Comparison of ENCODE assay signal across 1 cellular context in the genomic region with DNA sequence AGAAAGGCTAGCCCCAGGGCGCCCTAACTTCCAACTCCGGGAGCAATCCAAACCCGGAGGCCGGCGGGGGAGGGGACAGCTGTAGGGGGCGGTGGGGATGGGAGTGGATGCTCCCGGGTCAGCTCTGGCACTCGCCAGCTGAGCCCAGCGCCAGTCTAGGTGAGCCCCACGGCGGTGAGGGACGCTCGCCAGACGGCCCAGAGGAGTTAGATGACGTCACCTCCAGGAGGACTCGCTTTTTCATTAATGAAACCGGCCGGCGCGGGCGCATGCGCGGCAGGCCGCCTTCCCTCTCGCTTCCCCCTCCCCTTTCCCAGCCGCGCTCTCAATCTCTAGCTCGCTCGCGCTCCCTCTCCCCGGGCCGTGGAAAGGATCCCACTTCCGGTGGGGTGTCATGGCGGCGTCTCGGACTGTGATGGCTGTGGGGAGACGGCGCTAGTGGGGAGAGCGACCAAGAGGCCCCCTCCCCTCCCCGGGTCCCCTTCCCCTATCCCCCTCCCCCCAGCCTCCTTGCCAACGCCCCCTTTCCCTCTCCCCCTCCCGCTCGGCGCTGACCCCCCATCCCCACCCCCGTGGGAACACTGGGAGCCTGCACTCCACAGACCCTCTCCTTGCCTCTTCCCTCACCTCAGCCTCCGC.
TF ChIP-seq lines count a peak whose summit lies in the region.

A gene with protein sequence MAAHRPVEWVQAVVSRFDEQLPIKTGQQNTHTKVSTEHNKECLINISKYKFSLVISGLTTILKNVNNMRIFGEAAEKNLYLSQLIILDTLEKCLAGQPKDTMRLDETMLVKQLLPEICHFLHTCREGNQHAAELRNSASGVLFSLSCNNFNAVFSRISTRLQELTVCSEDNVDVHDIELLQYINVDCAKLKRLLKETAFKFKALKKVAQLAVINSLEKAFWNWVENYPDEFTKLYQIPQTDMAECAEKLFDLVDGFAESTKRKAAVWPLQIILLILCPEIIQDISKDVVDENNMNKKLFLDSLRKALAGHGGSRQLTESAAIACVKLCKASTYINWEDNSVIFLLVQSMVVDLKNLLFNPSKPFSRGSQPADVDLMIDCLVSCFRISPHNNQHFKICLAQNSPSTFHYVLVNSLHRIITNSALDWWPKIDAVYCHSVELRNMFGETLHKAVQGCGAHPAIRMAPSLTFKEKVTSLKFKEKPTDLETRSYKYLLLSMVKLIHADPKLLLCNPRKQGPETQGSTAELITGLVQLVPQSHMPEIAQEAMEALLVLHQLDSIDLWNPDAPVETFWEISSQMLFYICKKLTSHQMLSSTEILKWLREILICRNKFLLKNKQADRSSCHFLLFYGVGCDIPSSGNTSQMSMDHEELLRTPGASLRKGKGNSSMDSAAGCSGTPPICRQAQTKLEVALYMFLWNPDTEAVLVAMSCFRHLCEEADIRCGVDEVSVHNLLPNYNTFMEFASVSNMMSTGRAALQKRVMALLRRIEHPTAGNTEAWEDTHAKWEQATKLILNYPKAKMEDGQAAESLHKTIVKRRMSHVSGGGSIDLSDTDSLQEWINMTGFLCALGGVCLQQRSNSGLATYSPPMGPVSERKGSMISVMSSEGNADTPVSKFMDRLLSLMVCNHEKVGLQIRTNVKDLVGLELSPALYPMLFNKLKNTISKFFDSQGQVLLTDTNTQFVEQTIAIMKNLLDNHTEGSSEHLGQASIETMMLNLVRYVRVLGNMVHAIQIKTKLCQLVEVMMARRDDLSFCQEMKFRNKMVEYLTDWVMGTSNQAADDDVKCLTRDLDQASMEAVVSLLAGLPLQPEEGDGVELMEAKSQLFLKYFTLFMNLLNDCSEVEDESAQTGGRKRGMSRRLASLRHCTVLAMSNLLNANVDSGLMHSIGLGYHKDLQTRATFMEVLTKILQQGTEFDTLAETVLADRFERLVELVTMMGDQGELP (N-terminal part only) (plus strand): TSS at position 378 of the 639 bp plus-strand sequence. CDS start 333 bp downstream, outside the sequence.

TF ChIP-seq in HepG2, 621 proteins besides CTCF, POLR2A, EP300 and RAD21 (continued from another document and continues in another):
- TF ChIP-seq, protein P1, sequence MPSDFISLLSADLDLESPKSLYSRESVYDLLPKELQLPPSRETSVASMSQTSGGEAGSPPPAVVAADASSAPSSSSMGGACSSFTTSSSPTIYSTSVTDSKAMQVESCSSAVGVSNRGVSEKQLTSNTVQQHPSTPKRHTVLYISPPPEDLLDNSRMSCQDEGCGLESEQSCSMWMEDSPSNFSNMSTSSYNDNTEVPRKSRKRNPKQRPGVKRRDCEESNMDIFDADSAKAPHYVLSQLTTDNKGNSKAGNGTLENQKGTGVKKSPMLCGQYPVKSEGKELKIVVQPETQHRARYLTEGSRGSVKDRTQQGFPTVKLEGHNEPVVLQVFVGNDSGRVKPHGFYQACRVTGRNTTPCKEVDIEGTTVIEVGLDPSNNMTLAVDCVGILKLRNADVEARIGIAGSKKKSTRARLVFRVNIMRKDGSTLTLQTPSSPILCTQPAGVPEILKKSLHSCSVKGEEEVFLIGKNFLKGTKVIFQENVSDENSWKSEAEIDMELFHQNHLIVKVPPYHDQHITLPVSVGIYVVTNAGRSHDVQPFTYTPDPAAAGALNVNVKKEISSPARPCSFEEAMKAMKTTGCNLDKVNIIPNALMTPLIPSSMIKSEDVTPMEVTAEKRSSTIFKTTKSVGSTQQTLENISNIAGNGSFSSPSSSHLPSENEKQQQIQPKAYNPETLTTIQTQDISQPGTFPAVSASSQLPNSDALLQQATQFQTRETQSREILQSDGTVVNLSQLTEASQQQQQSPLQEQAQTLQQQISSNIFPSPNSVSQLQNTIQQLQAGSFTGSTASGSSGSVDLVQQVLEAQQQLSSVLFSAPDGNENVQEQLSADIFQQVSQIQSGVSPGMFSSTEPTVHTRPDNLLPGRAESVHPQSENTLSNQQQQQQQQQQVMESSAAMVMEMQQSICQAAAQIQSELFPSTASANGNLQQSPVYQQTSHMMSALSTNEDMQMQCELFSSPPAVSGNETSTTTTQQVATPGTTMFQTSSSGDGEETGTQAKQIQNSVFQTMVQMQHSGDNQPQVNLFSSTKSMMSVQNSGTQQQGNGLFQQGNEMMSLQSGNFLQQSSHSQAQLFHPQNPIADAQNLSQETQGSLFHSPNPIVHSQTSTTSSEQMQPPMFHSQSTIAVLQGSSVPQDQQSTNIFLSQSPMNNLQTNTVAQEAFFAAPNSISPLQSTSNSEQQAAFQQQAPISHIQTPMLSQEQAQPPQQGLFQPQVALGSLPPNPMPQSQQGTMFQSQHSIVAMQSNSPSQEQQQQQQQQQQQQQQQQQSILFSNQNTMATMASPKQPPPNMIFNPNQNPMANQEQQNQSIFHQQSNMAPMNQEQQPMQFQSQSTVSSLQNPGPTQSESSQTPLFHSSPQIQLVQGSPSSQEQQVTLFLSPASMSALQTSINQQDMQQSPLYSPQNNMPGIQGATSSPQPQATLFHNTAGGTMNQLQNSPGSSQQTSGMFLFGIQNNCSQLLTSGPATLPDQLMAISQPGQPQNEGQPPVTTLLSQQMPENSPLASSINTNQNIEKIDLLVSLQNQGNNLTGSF (CRISPR knock-in tag; IDR thresholded peaks at IDR 0.05), result no peak
- TF ChIP-seq JARID2 (CRISPR knock-in tag; IDR thresholded peaks at IDR 0.05; ENCODE audit: insufficient replicate concordance) (no peak), HOXA3 (CRISPR knock-in tag; IDR thresholded peaks at IDR 0.05) (peak; percentile 70), ZNF879 (CRISPR knock-in tag; IDR thresholded peaks at IDR 0.05) (no peak), POLR2AphosphoS5 (IDR thresholded peaks at IDR 0.05; ENCODE audit: low read depth, low read length) (peak; percentile 75), ZSCAN22 (CRISPR knock-in tag; IDR thresholded peaks at IDR 0.05) (no peak), ATRX (CRISPR knock-in tag; IDR thresholded peaks at IDR 0.05; ENCODE audit: borderline replicate concordance) (no peak), ZNF138 (CRISPR knock-in tag; IDR thresholded peaks at IDR 0.05; ENCODE audit: low read depth) (no peak), ZNF552 (CRISPR knock-in tag; IDR thresholded peaks at IDR 0.05; ENCODE audit: borderline replicate concordance) (no peak), POLR2AphosphoS2 (IDR thresholded peaks at IDR 0.05; ENCODE audit: low read depth, low read length) (no peak; the same call in 1 of the 2 replicates), JUND (CRISPR knock-in tag; IDR thresholded peaks at IDR 0.05) (peak; percentile 82), MAF1 (CRISPR knock-in tag; IDR thresholded peaks at IDR 0.05; ENCODE audit: borderline replicate concordance) (no peak), POLR2G (IDR thresholded peaks at IDR 0.05; ENCODE audit: low read depth, low read length) (peak; percentile 75), KMT2A (CRISPR knock-in tag; IDR thresholded peaks at IDR 0.05) (no peak; the same call in 1 of the 2 replicates), HIVEP1 (CRISPR knock-in tag; IDR thresholded peaks at IDR 0.05) (no peak), SALL1 (CRISPR knock-in tag; IDR thresholded peaks at IDR 0.05) (peak; percentile 50; the same call in 1 of the 2 replicates), RBFOX2 (IDR thresholded peaks at IDR 0.05; ENCODE audit: low read depth, low read length) (peak; percentile 84), ZNF660 (CRISPR knock-in tag; IDR thresholded peaks at IDR 0.05; ENCODE audit: borderline replicate concordance, low read depth) (no peak), ZSCAN20 (CRISPR knock-in tag; IDR thresholded peaks at IDR 0.05; ENCODE audit: borderline replicate concordance) (no peak), ZNF772 (CRISPR knock-in tag; IDR thresholded peaks at IDR 0.05) (no peak), ADNP (CRISPR knock-in tag; IDR thresholded peaks at IDR 0.05) (no peak), KLF15 (CRISPR knock-in tag; IDR thresholded peaks at IDR 0.05; ENCODE audit: borderline replicate concordance) (no peak), ZNF781 (CRISPR knock-in tag; IDR thresholded peaks at IDR 0.05; ENCODE audit: borderline replicate concordance, not compliant biosample characterization) (no peak), ZNF225 (CRISPR knock-in tag; IDR thresholded peaks at IDR 0.05) (no peak), TAF1 (CRISPR knock-in tag; IDR thresholded peaks at IDR 0.05) (peak; percentile 64; the same call in 1 of the 2 replicates), CREM (IDR thresholded peaks at IDR 0.05) (peak; percentile 61; the same call in 1 of the 2 replicates), CREM (CRISPR knock-in tag; IDR thresholded peaks at IDR 0.05) (no peak), ZNF629 (CRISPR knock-in tag; conservative IDR thresholded peaks at IDR 0.05) (no peak), LCORL (IDR thresholded peaks at IDR 0.05) (no peak), LCORL (CRISPR knock-in tag; IDR thresholded peaks at IDR 0.05) (0 out of 2 replicates have a peak, but pooled peaks have one; percentile 18), REL (CRISPR knock-in tag; conservative IDR thresholded peaks at IDR 0.05) (no peak), ELF4 (CRISPR knock-in tag; IDR thresholded peaks at IDR 0.05; ENCODE audit: borderline replicate concordance) (no peak), ZNF598 (CRISPR knock-in tag; IDR thresholded peaks at IDR 0.05; ENCODE audit: borderline replicate concordance) (no peak), ZNF451 (CRISPR knock-in tag; IDR thresholded peaks at IDR 0.05) (no peak; the same call in 1 of the 2 replicates), ZNF292 (CRISPR knock-in tag; IDR thresholded peaks at IDR 0.05; ENCODE audit: borderline replicate concordance, low read depth) (no peak; the same call in 1 of the 2 replicates), ZNF747 (CRISPR knock-in tag; IDR thresholded peaks at IDR 0.05; ENCODE audit: borderline replicate concordance) (no peak), IRX3 (CRISPR knock-in tag; IDR thresholded peaks at IDR 0.05; ENCODE audit: borderline replicate concordance, low read depth) (no peak), ZFP36L1 (CRISPR knock-in tag; IDR thresholded peaks at IDR 0.05) (no peak), SMARCC2 (IDR thresholded peaks at IDR 0.05) (no peak), ZBTB3 (CRISPR knock-in tag; IDR thresholded peaks at IDR 0.05; ENCODE audit: borderline replicate concordance, low read depth) (no peak)
- TF ChIP-seq, protein P2, sequence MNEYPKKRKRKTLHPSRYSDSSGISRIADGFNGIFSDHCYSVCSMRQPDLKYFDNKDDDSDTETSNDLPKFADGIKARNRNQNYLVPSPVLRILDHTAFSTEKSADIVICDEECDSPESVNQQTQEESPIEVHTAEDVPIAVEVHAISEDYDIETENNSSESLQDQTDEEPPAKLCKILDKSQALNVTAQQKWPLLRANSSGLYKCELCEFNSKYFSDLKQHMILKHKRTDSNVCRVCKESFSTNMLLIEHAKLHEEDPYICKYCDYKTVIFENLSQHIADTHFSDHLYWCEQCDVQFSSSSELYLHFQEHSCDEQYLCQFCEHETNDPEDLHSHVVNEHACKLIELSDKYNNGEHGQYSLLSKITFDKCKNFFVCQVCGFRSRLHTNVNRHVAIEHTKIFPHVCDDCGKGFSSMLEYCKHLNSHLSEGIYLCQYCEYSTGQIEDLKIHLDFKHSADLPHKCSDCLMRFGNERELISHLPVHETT (CRISPR knock-in tag; conservative IDR thresholded peaks at IDR 0.05), result no peak
- TF ChIP-seq, protein P3, sequence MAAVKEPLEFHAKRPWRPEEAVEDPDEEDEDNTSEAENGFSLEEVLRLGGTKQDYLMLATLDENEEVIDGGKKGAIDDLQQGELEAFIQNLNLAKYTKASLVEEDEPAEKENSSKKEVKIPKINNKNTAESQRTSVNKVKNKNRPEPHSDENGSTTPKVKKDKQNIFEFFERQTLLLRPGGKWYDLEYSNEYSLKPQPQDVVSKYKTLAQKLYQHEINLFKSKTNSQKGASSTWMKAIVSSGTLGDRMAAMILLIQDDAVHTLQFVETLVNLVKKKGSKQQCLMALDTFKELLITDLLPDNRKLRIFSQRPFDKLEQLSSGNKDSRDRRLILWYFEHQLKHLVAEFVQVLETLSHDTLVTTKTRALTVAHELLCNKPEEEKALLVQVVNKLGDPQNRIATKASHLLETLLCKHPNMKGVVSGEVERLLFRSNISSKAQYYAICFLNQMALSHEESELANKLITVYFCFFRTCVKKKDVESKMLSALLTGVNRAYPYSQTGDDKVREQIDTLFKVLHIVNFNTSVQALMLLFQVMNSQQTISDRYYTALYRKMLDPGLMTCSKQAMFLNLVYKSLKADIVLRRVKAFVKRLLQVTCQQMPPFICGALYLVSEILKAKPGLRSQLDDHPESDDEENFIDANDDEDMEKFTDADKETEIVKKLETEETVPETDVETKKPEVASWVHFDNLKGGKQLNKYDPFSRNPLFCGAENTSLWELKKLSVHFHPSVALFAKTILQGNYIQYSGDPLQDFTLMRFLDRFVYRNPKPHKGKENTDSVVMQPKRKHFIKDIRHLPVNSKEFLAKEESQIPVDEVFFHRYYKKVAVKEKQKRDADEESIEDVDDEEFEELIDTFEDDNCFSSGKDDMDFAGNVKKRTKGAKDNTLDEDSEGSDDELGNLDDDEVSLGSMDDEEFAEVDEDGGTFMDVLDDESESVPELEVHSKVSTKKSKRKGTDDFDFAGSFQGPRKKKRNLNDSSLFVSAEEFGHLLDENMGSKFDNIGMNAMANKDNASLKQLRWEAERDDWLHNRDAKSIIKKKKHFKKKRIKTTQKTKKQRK (IDR thresholded peaks at IDR 0.05; ENCODE audit: low read length), result no peak
- TF ChIP-seq, protein P4, sequence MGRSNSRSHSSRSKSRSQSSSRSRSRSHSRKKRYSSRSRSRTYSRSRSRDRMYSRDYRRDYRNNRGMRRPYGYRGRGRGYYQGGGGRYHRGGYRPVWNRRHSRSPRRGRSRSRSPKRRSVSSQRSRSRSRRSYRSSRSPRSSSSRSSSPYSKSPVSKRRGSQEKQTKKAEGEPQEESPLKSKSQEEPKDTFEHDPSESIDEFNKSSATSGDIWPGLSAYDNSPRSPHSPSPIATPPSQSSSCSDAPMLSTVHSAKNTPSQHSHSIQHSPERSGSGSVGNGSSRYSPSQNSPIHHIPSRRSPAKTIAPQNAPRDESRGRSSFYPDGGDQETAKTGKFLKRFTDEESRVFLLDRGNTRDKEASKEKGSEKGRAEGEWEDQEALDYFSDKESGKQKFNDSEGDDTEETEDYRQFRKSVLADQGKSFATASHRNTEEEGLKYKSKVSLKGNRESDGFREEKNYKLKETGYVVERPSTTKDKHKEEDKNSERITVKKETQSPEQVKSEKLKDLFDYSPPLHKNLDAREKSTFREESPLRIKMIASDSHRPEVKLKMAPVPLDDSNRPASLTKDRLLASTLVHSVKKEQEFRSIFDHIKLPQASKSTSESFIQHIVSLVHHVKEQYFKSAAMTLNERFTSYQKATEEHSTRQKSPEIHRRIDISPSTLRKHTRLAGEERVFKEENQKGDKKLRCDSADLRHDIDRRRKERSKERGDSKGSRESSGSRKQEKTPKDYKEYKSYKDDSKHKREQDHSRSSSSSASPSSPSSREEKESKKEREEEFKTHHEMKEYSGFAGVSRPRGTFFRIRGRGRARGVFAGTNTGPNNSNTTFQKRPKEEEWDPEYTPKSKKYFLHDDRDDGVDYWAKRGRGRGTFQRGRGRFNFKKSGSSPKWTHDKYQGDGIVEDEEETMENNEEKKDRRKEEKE (IDR thresholded peaks at IDR 0.05), result no peak
- TF ChIP-seq, protein P5, sequence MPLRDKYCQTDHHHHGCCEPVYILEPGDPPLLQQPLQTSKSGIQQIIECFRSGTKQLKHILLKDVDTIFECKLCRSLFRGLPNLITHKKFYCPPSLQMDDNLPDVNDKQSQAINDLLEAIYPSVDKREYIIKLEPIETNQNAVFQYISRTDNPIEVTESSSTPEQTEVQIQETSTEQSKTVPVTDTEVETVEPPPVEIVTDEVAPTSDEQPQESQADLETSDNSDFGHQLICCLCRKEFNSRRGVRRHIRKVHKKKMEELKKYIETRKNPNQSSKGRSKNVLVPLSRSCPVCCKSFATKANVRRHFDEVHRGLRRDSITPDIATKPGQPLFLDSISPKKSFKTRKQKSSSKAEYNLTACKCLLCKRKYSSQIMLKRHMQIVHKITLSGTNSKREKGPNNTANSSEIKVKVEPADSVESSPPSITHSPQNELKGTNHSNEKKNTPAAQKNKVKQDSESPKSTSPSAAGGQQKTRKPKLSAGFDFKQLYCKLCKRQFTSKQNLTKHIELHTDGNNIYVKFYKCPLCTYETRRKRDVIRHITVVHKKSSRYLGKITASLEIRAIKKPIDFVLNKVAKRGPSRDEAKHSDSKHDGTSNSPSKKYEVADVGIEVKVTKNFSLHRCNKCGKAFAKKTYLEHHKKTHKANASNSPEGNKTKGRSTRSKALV (CRISPR knock-in tag; IDR thresholded peaks at IDR 0.05), result peak; percentile 9; the same call in 1 of the 2 replicates
